Comparison of ENCODE assay signal across 15 cellular contexts in genomic region chr22:19496324-19496630, GRCh38. TPM values are rescaled to one million over a fixed set of nuclear protein-coding genes. Genes with fewer than 3 reads are reported as not detected.
DNase-seq lines count a peak whose midpoint lies in the region; ATAC-seq and TF ChIP-seq lines count a peak whose summit lies in the region.
"Had no signal": no experiment of that assay in that cellular context is flagged by ENCODE, and none has a peak within 500 bp of the region (broad histone marks: within the 10 kb centered on the region; RNA-seq: fewer than 3 reads in every experiment).

No MANE protein-coding gene starts in this region.

- H3K4me1 ChIP-seq in CD4-positive, CD25-positive, alpha-beta regulatory T cell (ENCODE audit: control insufficient read depth, insufficient read depth, low read length, poor library complexity, severe bottlenecking): peaks cover 12% of the 10 kb centered on the region
- peaks cover 0 to 9% of the 10 kb centered on the region in 2 donors for H3K4me1 ChIP-seq in naive thymus-derived CD4-positive, alpha-beta T cell (ENCODE audit: control insufficient read depth in 2 of 2, insufficient read depth in 2 of 2, low read length in 2 of 2)
- H3K4me1 ChIP-seq in MM.1S (ENCODE audit: low read length): no peaks in the 10 kb centered on the region
- H3K4me1 ChIP-seq: HAP-1 had no signal

- intact Hi-C loops in CD4-positive, alpha-beta T cell (cut with DNase I, micrococcal nuclease): loop anchor here (1.0 to 10.0 kb wide), 3 partner anchors 134 to 221 kb away; partner anchors contain the start of gene SEPTIN5 (in 1 of the 2)
- intact Hi-C loops in naive thymus-derived CD4-positive, alpha-beta T cell (cut with micrococcal nuclease): loop anchor here (1.0 to 5.0 kb wide), 3 partner anchors 101 to 221 kb away; no protein-coding TSS in a partner anchor

- no peak for ATAC-seq in CD4-positive, CD25-positive, alpha-beta regulatory T cell (ENCODE audit: low read depth in 2 of 2)
- no peak for ATAC-seq in CD4-positive, alpha-beta T cell (ENCODE audit: poor library complexity)
- no peak for ATAC-seq in activated T-helper 17 cell treated with anti-CD3 and anti-CD28 coated beads, Interleukin-2, amount 50 U/mL, for 72 hours (replicated peaks)
- ATAC-seq in naive thymus-derived CD4-positive, alpha-beta T cell: no peak
- no peak for ATAC-seq in GM19395 (IDR thresholded peaks at IDR 0.05; ENCODE audit: unreplicated experiment)
- no peak for ATAC-seq in WTC11
- ATAC-seq in GM21390 (IDR thresholded peaks at IDR 0.05; ENCODE audit: unreplicated experiment): no peak

- no peaks in the 10 kb centered on the region for H3K36me3 ChIP-seq in CD4-positive, CD25-positive, alpha-beta regulatory T cell (ENCODE audit: control insufficient read depth, insufficient read depth, low read length)
- no peaks in the 10 kb centered on the region for H3K36me3 ChIP-seq in naive thymus-derived CD4-positive, alpha-beta T cell (ENCODE audit: control insufficient read depth in 2 of 3, insufficient read depth in 3 of 3, low read length in 3 of 3)
- H3K36me3 ChIP-seq in MM.1S (replicated peaks; ENCODE audit: insufficient read depth, low read length): 0 out of 2 replicates have a peak, but pooled peaks cover 3% of the 10 kb centered on the region

- H3K36me3 Mint-ChIP-seq in CD4-positive, CD25-positive, alpha-beta regulatory T cell: no peaks in the 10 kb centered on the region
- no peaks in the 10 kb centered on the region for H3K36me3 Mint-ChIP-seq in CD4-positive, alpha-beta T cell (ENCODE audit: low read depth)
- peaks cover 70% of the 10 kb centered on the region for H3K36me3 Mint-ChIP-seq in activated T-helper 17 cell treated with anti-CD3 and anti-CD28 coated beads, Interleukin-2, amount 50 U/mL, for 72 hours (ENCODE audit: low read depth)
- peaks cover 0 to 6% (median 0%) of the 10 kb centered on the region in 5 donors for H3K36me3 Mint-ChIP-seq in naive thymus-derived CD4-positive, alpha-beta T cell
- H3K36me3 Mint-ChIP-seq in WTC11: peaks cover 35% of the 10 kb centered on the region
- H3K36me3 Mint-ChIP-seq: CD8-positive, alpha-beta memory T cell had no signal

- no peaks in the 10 kb centered on the region for H3K9me3 Mint-ChIP-seq in CD4-positive, CD25-positive, alpha-beta regulatory T cell
- H3K9me3 Mint-ChIP-seq in CD4-positive, alpha-beta T cell: no peaks in the 10 kb centered on the region
- no peaks in the 10 kb centered on the region for H3K9me3 Mint-ChIP-seq in activated T-helper 17 cell treated with anti-CD3 and anti-CD28 coated beads, Interleukin-2, amount 50 U/mL, for 72 hours
- no peaks in the 10 kb centered on the region for H3K9me3 Mint-ChIP-seq in naive thymus-derived CD4-positive, alpha-beta T cell
- H3K9me3 Mint-ChIP-seq in WTC11: no peaks in the 10 kb centered on the region
- H3K9me3 Mint-ChIP-seq: CD8-positive, alpha-beta memory T cell; HFFc6 had no signal

- H3K27ac ChIP-seq in CD4-positive, CD25-positive, alpha-beta regulatory T cell (ENCODE audit: insufficient read depth, low read length, poor library complexity, severe bottlenecking): peak overlapping the region; percentile 35
- no peak overlapping the region for H3K27ac ChIP-seq in CD4-positive, alpha-beta T cell (ENCODE audit: low read depth, low read length)
- no peak overlapping the region for H3K27ac ChIP-seq in naive thymus-derived CD4-positive, alpha-beta T cell (ENCODE audit: low read depth, low read length)
- H3K27ac ChIP-seq in MM.1S (ENCODE audit: low read length): no peak overlapping the region

- TF ChIP-seq CTCF in CD4-positive, alpha-beta T cell (IDR thresholded peaks at IDR 0.05): no peak
- no peak for TF ChIP-seq CTCF in WTC11 (IDR thresholded peaks at IDR 0.05)
- TF ChIP-seq CTCF in MM.1S (IDR thresholded peaks at IDR 0.05; ENCODE audit: low read length): no peak

- H4K20me1 ChIP-seq in MM.1S (ENCODE audit: insufficient read depth, low read length): no peaks in the 10 kb centered on the region

- no peaks in the 10 kb centered on the region for H3K79me2 ChIP-seq in MM.1S (ENCODE audit: low read length)

- POLR2A ChIA-PET in CD4-positive, alpha-beta T cell (lab: Charles Lee): interaction anchor here (1.4 kb wide), 2 partner anchors 81 to 133 kb away, joined by 3 to 10 read pairs; no protein-coding TSS in a partner anchor
- POLR2A ChIA-PET in naive thymus-derived CD4-positive, alpha-beta T cell (lab: Charles Lee): interaction anchor here (0.9 to 1.4 kb wide), 2 partner anchors 10 to 134 kb away, joined by 3 to 8 read pairs; no protein-coding TSS in a partner anchor
- POLR2A ChIA-PET in WTC11 (lab: Charles Lee): no interaction called here

- no peaks in the 10 kb centered on the region for H3K9me3 ChIP-seq in CD4-positive, CD25-positive, alpha-beta regulatory T cell (ENCODE audit: control insufficient read depth in 2 of 2, low read length in 2 of 2)
- no peaks in the 10 kb centered on the region for H3K9me3 ChIP-seq in CD4-positive, alpha-beta T cell (ENCODE audit: control insufficient read depth, low read length)
- no peaks in the 10 kb centered on the region for H3K9me3 ChIP-seq in naive thymus-derived CD4-positive, alpha-beta T cell (ENCODE audit: control insufficient read depth in 2 of 3, low read length in 3 of 3)
- H3K9me3 ChIP-seq in MM.1S (replicated peaks; ENCODE audit: insufficient read depth, low read length): no peaks in the 10 kb centered on the region
- H3K9me3 ChIP-seq: HAP-1 had no signal

- H2AFZ ChIP-seq in MM.1S (ENCODE audit: low read length): no peak overlapping the region

- no peak overlapping the region for H3K4me2 ChIP-seq in MM.1S (ENCODE audit: low read depth, low read length)

- no peaks in the 10 kb centered on the region for H3K27me3 ChIP-seq in CD4-positive, CD25-positive, alpha-beta regulatory T cell (ENCODE audit: control insufficient read depth, insufficient read depth, low read length)
- no peaks in the 10 kb centered on the region for H3K27me3 ChIP-seq in CD4-positive, alpha-beta T cell (ENCODE audit: control insufficient read depth, insufficient read depth, low read length)
- no peaks in the 10 kb centered on the region for H3K27me3 ChIP-seq in naive thymus-derived CD4-positive, alpha-beta T cell (ENCODE audit: control insufficient read depth in 2 of 2, insufficient read depth in 2 of 2, low read length in 2 of 2)
- no peaks in the 10 kb centered on the region for H3K27me3 ChIP-seq in MM.1S (replicated peaks; ENCODE audit: insufficient read depth, low read length)

- peaks cover 9 to 22% (median 18%) of the 10 kb centered on the region in 4 donors for H3K4me1 Mint-ChIP-seq in CD4-positive, CD25-positive, alpha-beta regulatory T cell
- H3K4me1 Mint-ChIP-seq in CD4-positive, alpha-beta T cell (ENCODE audit: low read depth): peaks cover 9% of the 10 kb centered on the region
- H3K4me1 Mint-ChIP-seq in activated T-helper 17 cell treated with anti-CD3 and anti-CD28 coated beads, Interleukin-2, amount 50 U/mL, for 72 hours: peaks cover 12% of the 10 kb centered on the region
- peaks cover 4 to 17% (median 12%) of the 10 kb centered on the region in 7 donors for H3K4me1 Mint-ChIP-seq in naive thymus-derived CD4-positive, alpha-beta T cell
- H3K4me1 Mint-ChIP-seq in WTC11: no peaks in the 10 kb centered on the region

- H3K27ac Mint-ChIP-seq in CD4-positive, CD25-positive, alpha-beta regulatory T cell: peak overlapping the region in 2 of 3 donors; percentile 76 to 87
- peak overlapping the region; percentile 47 for H3K27ac Mint-ChIP-seq in CD4-positive, alpha-beta T cell
- peak overlapping the region; percentile 72 for H3K27ac Mint-ChIP-seq in activated T-helper 17 cell treated with anti-CD3 and anti-CD28 coated beads, Interleukin-2, amount 50 U/mL, for 72 hours
- H3K27ac Mint-ChIP-seq in naive thymus-derived CD4-positive, alpha-beta T cell: peak overlapping the region; percentile 49 to 88 (median 73)
- no peak overlapping the region for H3K27ac Mint-ChIP-seq in WTC11
- H3K27ac Mint-ChIP-seq: CD8-positive, alpha-beta memory T cell had no signal

- H3K4me3 Mint-ChIP-seq in CD4-positive, CD25-positive, alpha-beta regulatory T cell: no peak overlapping the region
- H3K4me3 Mint-ChIP-seq in CD4-positive, alpha-beta T cell: no peak overlapping the region
- no peak overlapping the region for H3K4me3 Mint-ChIP-seq in activated T-helper 17 cell treated with anti-CD3 and anti-CD28 coated beads, Interleukin-2, amount 50 U/mL, for 72 hours
- no peak overlapping the region for H3K4me3 Mint-ChIP-seq in naive thymus-derived CD4-positive, alpha-beta T cell
- no peak overlapping the region for H3K4me3 Mint-ChIP-seq in WTC11
- H3K4me3 Mint-ChIP-seq: CD8-positive, alpha-beta memory T cell; HFFc6 had no signal

- no peaks in the 10 kb centered on the region for H3K27me3 Mint-ChIP-seq in CD4-positive, CD25-positive, alpha-beta regulatory T cell
- H3K27me3 Mint-ChIP-seq in CD4-positive, alpha-beta T cell: no peaks in the 10 kb centered on the region
- H3K27me3 Mint-ChIP-seq in activated T-helper 17 cell treated with anti-CD3 and anti-CD28 coated beads, Interleukin-2, amount 50 U/mL, for 72 hours: no peaks in the 10 kb centered on the region
- no peaks in the 10 kb centered on the region for H3K27me3 Mint-ChIP-seq in naive thymus-derived CD4-positive, alpha-beta T cell
- no peaks in the 10 kb centered on the region for H3K27me3 Mint-ChIP-seq in WTC11 (ENCODE audit: low read depth)
- H3K27me3 Mint-ChIP-seq: CD8-positive, alpha-beta memory T cell had no signal

- CTCF ChIA-PET in CD4-positive, alpha-beta T cell (lab: Charles Lee): interaction anchor here (3.9 kb wide), 1 partner anchor 134 kb away, joined by 22 read pairs; no protein-coding TSS in a partner anchor
- CTCF ChIA-PET in naive thymus-derived CD4-positive, alpha-beta T cell (lab: Charles Lee): interaction anchor here (0.7 to 1.6 kb wide), 5 partner anchors 9 to 136 kb away, joined by 3 to 26 read pairs (median 7); no protein-coding TSS in a partner anchor
- CTCF ChIA-PET in WTC11 (lab: Charles Lee): interaction anchor here (0.6 to 3.4 kb wide), 10 partner anchors 26 to 234 kb away, joined by 3 to 39 read pairs (median 4); no protein-coding TSS in a partner anchor

- H3K4me3 ChIP-seq in CD4-positive, CD25-positive, alpha-beta regulatory T cell (ENCODE audit: low read depth, low read length): no peak overlapping the region
- no peak overlapping the region for H3K4me3 ChIP-seq in naive thymus-derived CD4-positive, alpha-beta T cell (ENCODE audit: low read length)
- no peak overlapping the region for H3K4me3 ChIP-seq in MM.1S (ENCODE audit: low read length)
- H3K4me3 ChIP-seq: HAP-1 had no signal

- no peak overlapping the region for H3K9ac ChIP-seq in MM.1S (ENCODE audit: low read length)

- H3K9me2 ChIP-seq in MM.1S (replicated peaks; ENCODE audit: insufficient read depth, low read length): no peaks in the 10 kb centered on the region

- no peak for DNase-seq in CD4-positive, CD25-positive, alpha-beta regulatory T cell
- no peak for DNase-seq in CD4-positive, alpha-beta T cell
- no peak for DNase-seq in naive thymus-derived CD4-positive, alpha-beta T cell
- DNase-seq in WTC11 (ENCODE audit: low spot score): no peak
- no peak for DNase-seq in MM.1S
- DNase-seq: C1 segment of cervical spinal cord, DND-41, GOT3 had no signal

- H3F3A ChIP-seq in MM.1S (ENCODE audit: insufficient read depth, low read length): no peaks in the 10 kb centered on the region

RNA-seq across cellular contexts. Expression of gene CDC45, which starts 16.6 kb away (rescaled TPM):
- 2.7 TPM for total RNA-seq in CD4-positive, CD25-positive, alpha-beta regulatory T cell
- polyA plus RNA-seq in CD4-positive, CD25-positive, alpha-beta regulatory T cell: 1 to 10 TPM in 3 of 4 donors, under 1 TPM in 1; 0.56 to 3.4 (median 1.9) TPM
- under 1 TPM; 0.75 to 0.82 TPM for total RNA-seq in CD4-positive, alpha-beta T cell
- 10 to 100 TPM; 64.2 to 99.9 TPM for total RNA-seq in activated T-helper 17 cell treated with anti-CD3 and anti-CD28 coated beads, Interleukin-2, amount 50 U/mL, for 72 hours
- 10 to 100 TPM in 1 of 5 experiments, 1 to 10 TPM in 1, under 1 TPM in 3; 0.35 to 57.7 (median 0.85) TPM for total RNA-seq in naive thymus-derived CD4-positive, alpha-beta T cell
- polyA plus RNA-seq in naive thymus-derived CD4-positive, alpha-beta T cell: 1 to 10 TPM in 1 of 2 donors, under 1 TPM in 1; 0.45 to 1.7 TPM
- 34.4 to 38.1 TPM (median 35.0 TPM) in 3 replicates for total RNA-seq in WTC11 (2021)

RNA-seq across cellular contexts. Expression of gene UFD1, which starts 17.3 kb away (rescaled TPM):
- 97.7 TPM for total RNA-seq in CD4-positive, CD25-positive, alpha-beta regulatory T cell
- polyA plus RNA-seq in CD4-positive, CD25-positive, alpha-beta regulatory T cell: 100 to 1,000 TPM; 113 to 146 (median 127) TPM
- total RNA-seq in CD4-positive, alpha-beta T cell: 10 to 100 TPM; 68.5 to 77.4 TPM
- total RNA-seq in activated T-helper 17 cell treated with anti-CD3 and anti-CD28 coated beads, Interleukin-2, amount 50 U/mL, for 72 hours: 10 to 100 TPM; 56.0 to 93.5 TPM
- total RNA-seq in naive thymus-derived CD4-positive, alpha-beta T cell: 10 to 100 TPM; 46.8 to 84.8 (median 66.9) TPM
- 10 to 100 TPM; 78.7 to 87.8 TPM for polyA plus RNA-seq in naive thymus-derived CD4-positive, alpha-beta T cell
- total RNA-seq in WTC11 (2021): 49.6 to 57.9 TPM (median 49.9 TPM) in 3 replicates

RNA-seq across cellular contexts. Expression of gene CLDN5, which starts 27.9 kb away (rescaled TPM):
- 1.7 TPM for total RNA-seq in CD4-positive, CD25-positive, alpha-beta regulatory T cell
- polyA plus RNA-seq in CD4-positive, CD25-positive, alpha-beta regulatory T cell: 1 to 10 TPM in 3 of 4 donors, under 1 TPM in 1; 0.84 to 2.3 (median 1.7) TPM
- not detected for total RNA-seq in CD4-positive, alpha-beta T cell
- total RNA-seq in activated T-helper 17 cell treated with anti-CD3 and anti-CD28 coated beads, Interleukin-2, amount 50 U/mL, for 72 hours: under 1 TPM in 1 of 2 donors, not detected in 1; 0.13 TPM
- 1 to 10 TPM in 2 of 5 experiments, not detected in 3; 1.7 to 2.0 TPM for total RNA-seq in naive thymus-derived CD4-positive, alpha-beta T cell
- 10 to 100 TPM in 1 of 2 donors, 1 to 10 TPM in 1; 6.7 to 11.7 TPM for polyA plus RNA-seq in naive thymus-derived CD4-positive, alpha-beta T cell
- 1.0 to 1.9 TPM (median 1.5 TPM) in 3 replicates for total RNA-seq in WTC11 (2021)
- total RNA-seq: A172; CD8-positive, alpha-beta memory T cell had no signal
- polyA plus RNA-seq: CD8-positive, alpha-beta memory T cell had no signal

RNA-seq across cellular contexts. Expression of gene C22orf39, which starts 48.8 kb away (rescaled TPM):
- total RNA-seq in CD4-positive, CD25-positive, alpha-beta regulatory T cell: 37.2 TPM
- 10 to 100 TPM; 45.7 to 73.0 (median 62.7) TPM for polyA plus RNA-seq in CD4-positive, CD25-positive, alpha-beta regulatory T cell
- 10 to 100 TPM; 30.2 to 32.6 TPM for total RNA-seq in CD4-positive, alpha-beta T cell
- 10 to 100 TPM; 18.6 to 21.7 TPM for total RNA-seq in activated T-helper 17 cell treated with anti-CD3 and anti-CD28 coated beads, Interleukin-2, amount 50 U/mL, for 72 hours
- 10 to 100 TPM; 34.2 to 44.9 (median 36.8) TPM for total RNA-seq in naive thymus-derived CD4-positive, alpha-beta T cell
- polyA plus RNA-seq in naive thymus-derived CD4-positive, alpha-beta T cell: 10 to 100 TPM; 51.8 to 58.0 TPM
- total RNA-seq in WTC11 (2021): 26.5 to 34.4 TPM (median 32.8 TPM) in 3 replicates
